In the genomic region with DNA sequence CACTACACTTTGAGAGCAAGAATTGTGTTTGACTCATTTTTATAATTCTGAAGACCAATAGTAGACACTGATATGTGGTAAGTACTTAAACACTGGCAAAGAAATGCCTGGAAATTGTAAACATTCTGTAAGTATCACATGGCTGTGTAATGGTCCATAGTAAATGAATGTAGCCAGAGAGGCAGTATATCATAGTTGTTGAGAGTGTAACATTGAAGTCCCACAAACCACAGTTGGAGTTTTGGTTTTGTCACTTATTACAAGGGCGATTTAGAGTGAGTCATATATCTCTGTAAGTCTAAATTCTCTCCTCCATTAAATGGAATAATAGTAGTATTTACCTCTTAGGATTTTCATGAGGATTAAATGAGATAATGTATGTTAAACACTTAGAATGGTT, we compare ENCODE assay signal across 18 cellular contexts.
DNase-seq lines count a peak whose midpoint lies in the region; ATAC-seq, FAIRE-seq and TF ChIP-seq lines count a peak whose summit lies in the region.
"Had no signal": no experiment of that assay in that cellular context is flagged by ENCODE, and none has a peak within 500 bp of the region (broad histone marks: within the 10 kb centered on the region; RNA-seq: fewer than 3 reads in every experiment).

No MANE protein-coding gene starts in this region.

- POLR2A ChIA-PET in HepG2 (lab: Yijun Ruan, JAX), result no interaction called here

- no peak overlapping the region for H3K27ac Mint-ChIP-seq in T-helper 2 cell treated with Interferon-gamma antibody and Interleukin-4, amounts not matched to agents 5 μg/mL and 100 μg/mL, for 36 hours
- H3K27ac Mint-ChIP-seq: activated T-cell treated with anti-CD3 and anti-CD28 coated beads, Interleukin-2, amount 50 U/mL, for 24 hours had no signal

- no peak for TF ChIP-seq CTCF in astrocyte of the spinal cord (IDR thresholded peaks at IDR 0.05; ENCODE audit: low read depth, low read length)
- TF ChIP-seq CTCF in HepG2 (CRISPR knock-in tag; IDR thresholded peaks at IDR 0.05), result no peak

- no TSS peak for BruUV-seq in HepG2 (replicated peaks; lab: Mats Ljungman, UMichigan)

- H3K27me3 ChIP-seq in HepG2 (ENCODE audit: control insufficient read depth in 1 of 2, insufficient read depth in 2 of 2, low read length in 2 of 2), result no peaks in the 10 kb centered on the region
- H3K27me3 ChIP-seq: adrenal gland, right atrium auricular region had no signal

- WGBS in HepG2 (ENCODE audit: low lambda C conversion rate), result 3% methylated on average over 1 of the region's 1 CpG

- no peak overlapping the region for H3K4me2 ChIP-seq in HepG2 (ENCODE audit: low read depth, low read length)

- no peak for FAIRE-seq in HepG2 (lab: Jason Lieb, UNC)

- H3K4me3 Mint-ChIP-seq in T-helper 2 cell treated with Interferon-gamma antibody and Interleukin-4, amounts not matched to agents 5 μg/mL and 100 μg/mL, for 36 hours, result no peak overlapping the region
- H3K4me3 Mint-ChIP-seq: activated T-cell treated with anti-CD3 and anti-CD28 coated beads, Interleukin-2, amount 50 U/mL, for 24 hours; nephron had no signal

- H3K27ac ChIP-seq in HepG2 (ENCODE audit: extremely low read length, insufficient read depth, low read length), result no peak overlapping the region
- H3K27ac ChIP-seq: adrenal gland, epithelial cell of prostate, right atrium auricular region had no signal

- H3K79me2 ChIP-seq in HepG2 (ENCODE audit: insufficient read depth, low read length), result no peaks in the 10 kb centered on the region

- H3K4me3 ChIP-seq in astrocyte of the spinal cord (ENCODE audit: low read depth, low read length) (no peak overlapping the region), HepG2 (replicated peaks in 1 of 3; ENCODE audit: insufficient read depth in 1 of 3, low read depth in 2 of 3, low read length in 3 of 3) (no peak overlapping the region)
- H3K4me3 ChIP-seq: adrenal gland, right atrium auricular region had no signal

- TF ChIP-seq RAD21 in HepG2 (CRISPR knock-in tag; IDR thresholded peaks at IDR 0.05), result no peak

- no peak overlapping the region for H2AFZ ChIP-seq in HepG2 (ENCODE audit: low read length)

- H3K36me3 ChIP-seq in HepG2 (replicated peaks in 1 of 2; ENCODE audit: control insufficient read depth in 1 of 2, insufficient read depth in 2 of 2, low read length in 2 of 2), result no peaks in the 10 kb centered on the region
- H3K36me3 ChIP-seq: adrenal gland, right atrium auricular region had no signal

- no peak overlapping the region for H3K9ac ChIP-seq in HepG2 (ENCODE audit: insufficient read depth, low read depth, low read length)

- CTCF ChIA-PET in HepG2 (lab: Yijun Ruan, JAX; ENCODE audit: low intra/inter-chr PET ratio, low total read pairs), result no interaction called here

- ATAC-seq in GM18511 (IDR thresholded peaks at IDR 0.05; ENCODE audit: unreplicated experiment) (peak; percentile 61), GM21526 (IDR thresholded peaks at IDR 0.05; ENCODE audit: low FRiP score, unreplicated experiment) (peak; percentile 47), HG03196 (IDR thresholded peaks at IDR 0.05; ENCODE audit: unreplicated experiment) (peak; percentile 59), GM21825 (IDR thresholded peaks at IDR 0.05; ENCODE audit: unreplicated experiment) (no peak), HepG2 (no peak)
- ATAC-seq: Panc1 had no signal

- TF ChIP-seq EP300 in HepG2 (IDR thresholded peaks at IDR 0.05; ENCODE audit: low read depth in 2 of 2, low read length in 2 of 2) (no peak), HepG2 (CRISPR knock-in tag; IDR thresholded peaks at IDR 0.05; ENCODE audit: borderline replicate concordance) (no peak)

- H4K20me1 ChIP-seq in HepG2 (ENCODE audit: insufficient read depth, low read length), result no peaks in the 10 kb centered on the region

- no peaks in the 10 kb centered on the region for H3K9me3 Mint-ChIP-seq in T-helper 2 cell treated with Interferon-gamma antibody and Interleukin-4, amounts not matched to agents 5 μg/mL and 100 μg/mL, for 36 hours
- H3K9me3 Mint-ChIP-seq: activated T-cell treated with anti-CD3 and anti-CD28 coated beads, Interleukin-2, amount 50 U/mL, for 24 hours; nephron had no signal

- H3K36me3 Mint-ChIP-seq in T-helper 2 cell treated with Interferon-gamma antibody and Interleukin-4, amounts not matched to agents 5 μg/mL and 100 μg/mL, for 36 hours (ENCODE audit: low read depth), result peaks cover 2% of the 10 kb centered on the region

- no peaks in the 10 kb centered on the region for H3K9me3 ChIP-seq in HepG2 (ENCODE audit: low read length)
- H3K9me3 ChIP-seq: adrenal gland, right atrium auricular region had no signal

- intact Hi-C loops in HepG2 (cut with micrococcal nuclease; ENCODE audit: unreplicated experiment), result no loop called here

- peak; percentile 9 for DNase-seq in astrocyte of the spinal cord (ENCODE audit: low read depth, low spot score)
- no peak for DNase-seq in T-helper 2 cell treated with Interferon-gamma antibody and Interleukin-4, amounts not matched to agents 5 μg/mL and 100 μg/mL, for 36 hours (ENCODE audit: low spot score)
- no peak for DNase-seq in COLO668 (lab: John Stamatoyannopoulos, UW; ENCODE audit: unreplicated experiment)
- DNase-seq in HepG2 (ENCODE audit: low spot score), result no peak
- DNase-seq: activated CD4-positive, alpha-beta T cell treated with anti-CD3 and anti-CD28 coated beads for 1 hour; activated T-cell treated with anti-CD3 and anti-CD28 coated beads, Interleukin-2, amount 50 U/mL, for 24 hours; adrenal gland; left cardiac atrium; NCI-H1436; stimulated activated naive CD4-positive, alpha-beta T cell had no signal

- in situ Hi-C loops in astrocyte of the spinal cord (cut with HindIII; ENCODE audit: low sequenced_read_pairs) (no loop called here), HepG2 (cut with HindIII; ENCODE audit: extremely low pct_ligation_motif_present, low pct_unique_long_range_greater_than_20kb) (no loop called here)

- no peak for TF ChIP-seq POLR2A in HepG2 (IDR thresholded peaks at IDR 0.05; ENCODE audit: insufficient read depth in 1 of 2, low read depth in 2 of 2, low read length in 2 of 2)

- H3K27me3 Mint-ChIP-seq in T-helper 2 cell treated with Interferon-gamma antibody and Interleukin-4, amounts not matched to agents 5 μg/mL and 100 μg/mL, for 36 hours (ENCODE audit: low read depth), result no peaks in the 10 kb centered on the region
- H3K27me3 Mint-ChIP-seq: activated T-cell treated with anti-CD3 and anti-CD28 coated beads, Interleukin-2, amount 50 U/mL, for 24 hours had no signal

- H3K4me1 ChIP-seq in HepG2 (ENCODE audit: insufficient read depth, low read length), result no peaks in the 10 kb centered on the region
- H3K4me1 ChIP-seq: adrenal gland, right atrium auricular region had no signal

- peaks cover 20% of the 10 kb centered on the region for H3K4me1 Mint-ChIP-seq in T-helper 2 cell treated with Interferon-gamma antibody and Interleukin-4, amounts not matched to agents 5 μg/mL and 100 μg/mL, for 36 hours (ENCODE audit: low read depth)

TF ChIP-seq in HepG2, 621 proteins besides CTCF, POLR2A, EP300 and RAD21:
- TF ChIP-seq SP4 (CRISPR knock-in tag; IDR thresholded peaks at IDR 0.05) (no peak), PPARG (CRISPR knock-in tag; conservative IDR thresholded peaks at IDR 0.05) (no peak), HNRNPK (IDR thresholded peaks at IDR 0.05; ENCODE audit: low read depth, low read length, poor library complexity, severe bottlenecking) (no peak), ZNF816 (CRISPR knock-in tag; IDR thresholded peaks at IDR 0.05; ENCODE audit: borderline replicate concordance) (no peak), DPF2 (CRISPR knock-in tag; IDR thresholded peaks at IDR 0.05; ENCODE audit: borderline replicate concordance, low read depth) (no peak), HNF4A (CRISPR knock-in tag; IDR thresholded peaks at IDR 0.05) (no peak), ZNF431 (CRISPR knock-in tag; IDR thresholded peaks at IDR 0.05; ENCODE audit: borderline replicate concordance, low read depth) (no peak), RELA (CRISPR knock-in tag; IDR thresholded peaks at IDR 0.05) (no peak), BCL6 (CRISPR knock-in tag; IDR thresholded peaks at IDR 0.05) (no peak), ELF3 (CRISPR knock-in tag; IDR thresholded peaks at IDR 0.05) (no peak), TCF12 (IDR thresholded peaks at IDR 0.05) (no peak), TCF12 (CRISPR knock-in tag; IDR thresholded peaks at IDR 0.05) (no peak), MATR3 (CRISPR knock-in tag; IDR thresholded peaks at IDR 0.05) (no peak), EZH2 (conservative IDR thresholded peaks at IDR 0.05; ENCODE audit: low read depth, low read length) (no peak)
- TF ChIP-seq, protein P1, sequence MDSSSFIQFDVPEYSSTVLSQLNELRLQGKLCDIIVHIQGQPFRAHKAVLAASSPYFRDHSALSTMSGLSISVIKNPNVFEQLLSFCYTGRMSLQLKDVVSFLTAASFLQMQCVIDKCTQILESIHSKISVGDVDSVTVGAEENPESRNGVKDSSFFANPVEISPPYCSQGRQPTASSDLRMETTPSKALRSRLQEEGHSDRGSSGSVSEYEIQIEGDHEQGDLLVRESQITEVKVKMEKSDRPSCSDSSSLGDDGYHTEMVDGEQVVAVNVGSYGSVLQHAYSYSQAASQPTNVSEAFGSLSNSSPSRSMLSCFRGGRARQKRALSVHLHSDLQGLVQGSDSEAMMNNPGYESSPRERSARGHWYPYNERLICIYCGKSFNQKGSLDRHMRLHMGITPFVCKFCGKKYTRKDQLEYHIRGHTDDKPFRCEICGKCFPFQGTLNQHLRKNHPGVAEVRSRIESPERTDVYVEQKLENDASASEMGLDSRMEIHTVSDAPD (CRISPR knock-in tag; IDR thresholded peaks at IDR 0.05), result no peak
- TF ChIP-seq, protein P2, sequence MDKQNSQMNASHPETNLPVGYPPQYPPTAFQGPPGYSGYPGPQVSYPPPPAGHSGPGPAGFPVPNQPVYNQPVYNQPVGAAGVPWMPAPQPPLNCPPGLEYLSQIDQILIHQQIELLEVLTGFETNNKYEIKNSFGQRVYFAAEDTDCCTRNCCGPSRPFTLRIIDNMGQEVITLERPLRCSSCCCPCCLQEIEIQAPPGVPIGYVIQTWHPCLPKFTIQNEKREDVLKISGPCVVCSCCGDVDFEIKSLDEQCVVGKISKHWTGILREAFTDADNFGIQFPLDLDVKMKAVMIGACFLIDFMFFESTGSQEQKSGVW (CRISPR knock-in tag; IDR thresholded peaks at IDR 0.05; ENCODE audit: borderline replicate concordance), result no peak

Comparison
In these comparisons a context has a peak if more than half of its experiments do, and no peak if none do; other contexts are left out.
1. ATAC-seq: peak in GM18511 (single experiment), GM21526 (single experiment) and HG03196 (single experiment); none in GM21825 (single experiment) and HepG2 (single experiment).